ENCODE assay signal across 1 cellular context in genomic region chr12:121911824-121912585, GRCh38.
TF ChIP-seq lines count a peak whose summit lies in the region.

No MANE protein-coding gene starts in this region.

TF ChIP-seq in GM23338, 12 proteins besides CTCF, POLR2A, EP300 and RAD21 (continued from another document):
- TF ChIP-seq ZNF462 (CRISPR knock-in tag; IDR thresholded peaks at IDR 0.05): no peak
- no peak for TF ChIP-seq ZNF331 (CRISPR knock-in tag; IDR thresholded peaks at IDR 0.05; ENCODE audit: low read depth)
